1 cellular context compared by ENCODE assay signal in genomic region chr20:34177060-34177459, GRCh38.
TF ChIP-seq lines count a peak whose summit lies in the region.

No MANE protein-coding gene starts in this region.

TF ChIP-seq in HepG2, 621 proteins besides CTCF, POLR2A, EP300 and RAD21 (continued from another document):
- TF ChIP-seq, protein P1, sequence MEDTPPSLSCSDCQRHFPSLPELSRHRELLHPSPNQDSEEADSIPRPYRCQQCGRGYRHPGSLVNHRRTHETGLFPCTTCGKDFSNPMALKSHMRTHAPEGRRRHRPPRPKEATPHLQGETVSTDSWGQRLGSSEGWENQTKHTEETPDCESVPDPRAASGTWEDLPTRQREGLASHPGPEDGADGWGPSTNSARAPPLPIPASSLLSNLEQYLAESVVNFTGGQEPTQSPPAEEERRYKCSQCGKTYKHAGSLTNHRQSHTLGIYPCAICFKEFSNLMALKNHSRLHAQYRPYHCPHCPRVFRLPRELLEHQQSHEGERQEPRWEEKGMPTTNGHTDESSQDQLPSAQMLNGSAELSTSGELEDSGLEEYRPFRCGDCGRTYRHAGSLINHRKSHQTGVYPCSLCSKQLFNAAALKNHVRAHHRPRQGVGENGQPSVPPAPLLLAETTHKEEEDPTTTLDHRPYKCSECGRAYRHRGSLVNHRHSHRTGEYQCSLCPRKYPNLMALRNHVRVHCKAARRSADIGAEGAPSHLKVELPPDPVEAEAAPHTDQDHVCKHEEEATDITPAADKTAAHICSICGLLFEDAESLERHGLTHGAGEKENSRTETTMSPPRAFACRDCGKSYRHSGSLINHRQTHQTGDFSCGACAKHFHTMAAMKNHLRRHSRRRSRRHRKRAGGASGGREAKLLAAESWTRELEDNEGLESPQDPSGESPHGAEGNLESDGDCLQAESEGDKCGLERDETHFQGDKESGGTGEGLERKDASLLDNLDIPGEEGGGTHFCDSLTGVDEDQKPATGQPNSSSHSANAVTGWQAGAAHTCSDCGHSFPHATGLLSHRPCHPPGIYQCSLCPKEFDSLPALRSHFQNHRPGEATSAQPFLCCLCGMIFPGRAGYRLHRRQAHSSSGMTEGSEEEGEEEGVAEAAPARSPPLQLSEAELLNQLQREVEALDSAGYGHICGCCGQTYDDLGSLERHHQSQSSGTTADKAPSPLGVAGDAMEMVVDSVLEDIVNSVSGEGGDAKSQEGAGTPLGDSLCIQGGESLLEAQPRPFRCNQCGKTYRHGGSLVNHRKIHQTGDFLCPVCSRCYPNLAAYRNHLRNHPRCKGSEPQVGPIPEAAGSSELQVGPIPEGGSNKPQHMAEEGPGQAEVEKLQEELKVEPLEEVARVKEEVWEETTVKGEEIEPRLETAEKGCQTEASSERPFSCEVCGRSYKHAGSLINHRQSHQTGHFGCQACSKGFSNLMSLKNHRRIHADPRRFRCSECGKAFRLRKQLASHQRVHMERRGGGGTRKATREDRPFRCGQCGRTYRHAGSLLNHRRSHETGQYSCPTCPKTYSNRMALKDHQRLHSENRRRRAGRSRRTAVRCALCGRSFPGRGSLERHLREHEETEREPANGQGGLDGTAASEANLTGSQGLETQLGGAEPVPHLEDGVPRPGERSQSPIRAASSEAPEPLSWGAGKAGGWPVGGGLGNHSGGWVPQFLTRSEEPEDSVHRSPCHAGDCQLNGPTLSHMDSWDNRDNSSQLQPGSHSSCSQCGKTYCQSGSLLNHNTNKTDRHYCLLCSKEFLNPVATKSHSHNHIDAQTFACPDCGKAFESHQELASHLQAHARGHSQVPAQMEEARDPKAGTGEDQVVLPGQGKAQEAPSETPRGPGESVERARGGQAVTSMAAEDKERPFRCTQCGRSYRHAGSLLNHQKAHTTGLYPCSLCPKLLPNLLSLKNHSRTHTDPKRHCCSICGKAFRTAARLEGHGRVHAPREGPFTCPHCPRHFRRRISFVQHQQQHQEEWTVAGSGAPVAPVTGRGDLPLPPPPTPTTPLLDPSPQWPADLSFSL (CRISPR knock-in tag; IDR thresholded peaks at IDR 0.05): no peak
- peak; percentile 88 for TF ChIP-seq MAFF (IDR thresholded peaks at IDR 0.05; ENCODE audit: low read depth, low read length)
